Comparison of ENCODE assay signal across 11 cellular contexts in genomic region chr17:28944862-28945741, GRCh38. TPM values are rescaled to one million over a fixed set of nuclear protein-coding genes. Genes with fewer than 3 reads are reported as not detected.
DNase-seq lines count a peak whose midpoint lies in the region; ATAC-seq, FAIRE-seq and TF ChIP-seq lines count a peak whose summit lies in the region.
"Had no signal": no experiment of that assay in that cellular context is flagged by ENCODE, and none has a peak within 500 bp of the region (broad histone marks: within the 10 kb centered on the region; RNA-seq: fewer than 3 reads in every experiment).

No MANE protein-coding gene starts in this region.

- H3K18ac ChIP-seq in trophoblast cell (ENCODE audit: low read length) = no peak overlapping the region

- H3K79me2 ChIP-seq in Karpas-422 (ENCODE audit: low read length) = peaks cover 97% of the 10 kb centered on the region
- H3K79me2 ChIP-seq in trophoblast cell (ENCODE audit: control insufficient read depth, insufficient read depth, low read length, poor library complexity) = peaks cover 20% of the 10 kb centered on the region

- no peak overlapping the region for H3K27ac ChIP-seq in CD8-positive, alpha-beta memory T cell (ENCODE audit: low read depth, low read length)
- H3K27ac ChIP-seq in Karpas-422 (ENCODE audit: low read length) = peak overlapping the region; percentile 15; the same call in 1 of the 2 replicates
- no peak overlapping the region for H3K27ac ChIP-seq in trophoblast cell (ENCODE audit: low read depth, low read length)
- H3K27ac ChIP-seq in kidney (ENCODE audit: low read depth in 2 of 2, low read length in 2 of 2) = no peak overlapping the region

- peaks cover 3% of the 10 kb centered on the region for H3K36me3 ChIP-seq in CD8-positive, alpha-beta memory T cell (ENCODE audit: insufficient read depth, low read length)
- H3K36me3 ChIP-seq in Karpas-422 (ENCODE audit: insufficient read depth, low read length) (peaks cover 36% of the 10 kb centered on the region; the same call in 1 of the 2 replicates), trophoblast cell (ENCODE audit: control insufficient read depth in 1 of 2, insufficient read depth in 2 of 2, low read length in 2 of 2) (peaks cover 6 to 9% of the 10 kb centered on the region in 2 experiments), kidney (ENCODE audit: control insufficient read depth in 1 of 2, insufficient read depth in 2 of 2, low read length in 2 of 2) (peaks cover 0 to 4% of the 10 kb centered on the region in 2 donors)

- H3K27me3 Mint-ChIP-seq in CD8-positive, alpha-beta memory T cell = peaks cover 0 to 2% of the 10 kb centered on the region in 2 donors
- H3K27me3 Mint-ChIP-seq in central memory CD8-positive, alpha-beta T cell = no peaks in the 10 kb centered on the region

- H3K9me3 ChIP-seq in CD8-positive, alpha-beta memory T cell (ENCODE audit: low read length) = no peaks in the 10 kb centered on the region
- H3K9me3 ChIP-seq in Karpas-422 (ENCODE audit: low read length) = no peaks in the 10 kb centered on the region
- H3K9me3 ChIP-seq in trophoblast cell (ENCODE audit: insufficient read depth, low read depth, low read length) = no peaks in the 10 kb centered on the region
- no peaks in the 10 kb centered on the region for H3K9me3 ChIP-seq in kidney (ENCODE audit: control insufficient read depth in 1 of 2, low read length in 2 of 2)
- H3K9me3 ChIP-seq: HAP-1 had no signal

- no peak overlapping the region for H2BK120ac ChIP-seq in trophoblast cell (ENCODE audit: insufficient read depth, low read length, poor library complexity)

- H3K4me3 Mint-ChIP-seq in CD8-positive, alpha-beta memory T cell = peak overlapping the region; percentile 28 to 97 (median 56)
- H3K4me3 Mint-ChIP-seq in central memory CD8-positive, alpha-beta T cell = peak overlapping the region; percentile 56

- no peak for TF ChIP-seq CTCF in kidney (IDR thresholded peaks at IDR 0.05; ENCODE audit: borderline replicate concordance, extremely low read depth, insufficient read depth)

- H3K4ac ChIP-seq in trophoblast cell (ENCODE audit: low read depth, low read length) = peak overlapping the region; percentile 72

- H4K20me1 ChIP-seq in Karpas-422 (ENCODE audit: insufficient read depth, low read depth, low read length) = peaks cover 74% of the 10 kb centered on the region

- no peak overlapping the region for H4K12ac ChIP-seq in trophoblast cell (ENCODE audit: low read depth, low read length)

- no peak for ATAC-seq in central memory CD8-positive, alpha-beta T cell (replicated peaks; ENCODE audit: extremely low read depth, poor library complexity, severe bottlenecking)
- ATAC-seq in GM21515 (IDR thresholded peaks at IDR 0.05; ENCODE audit: unreplicated experiment) = no peak

- no peak for DNase-seq in CD8-positive, alpha-beta memory T cell
- DNase-seq in Karpas-422 (peak; percentile 59), trophoblast cell (no peak), kidney (no peak), NCI-H2029 (lab: John Stamatoyannopoulos, UW) (no peak)
- no peak for DNase-seq in central memory CD8-positive, alpha-beta T cell (ENCODE audit: low spot score in 2 of 2)
- no peak for DNase-seq in stimulated activated naive CD4-positive, alpha-beta T cell treated with Interleukin-2 at 50 U/mL for 16 hours (lab: John Stamatoyannopoulos, UW)
- DNase-seq: foreskin melanocyte, OCI-M1 had no signal

- no peak overlapping the region for H4K91ac ChIP-seq in trophoblast cell (ENCODE audit: low read depth, low read length)

- no peak overlapping the region for H2BK12ac ChIP-seq in trophoblast cell (ENCODE audit: low read length)

- H2AK5ac ChIP-seq in trophoblast cell (ENCODE audit: low read length) = no peak overlapping the region

- H3K4me3 ChIP-seq in CD8-positive, alpha-beta memory T cell (ENCODE audit: low read length) = no peak overlapping the region
- H3K4me3 ChIP-seq in Karpas-422 (ENCODE audit: low read length) (no peak overlapping the region), trophoblast cell (ENCODE audit: low read depth, low read length) (no peak overlapping the region), kidney (ENCODE audit: low read length in 2 of 2) (no peak overlapping the region)
- H3K4me3 ChIP-seq: HAP-1 had no signal

- intact Hi-C loops in kidney (cut with DNase I) = no loop called here

- CTCF ChIA-PET in CD8-positive, alpha-beta memory T cell (lab: Charles Lee) = interaction anchor here (1.0 to 2.3 kb wide), 5 partner anchors 9 to 218 kb away, joined by 3 to 10 read pairs (median 3); partner anchors contain the start of gene TLCD1

- H2AFZ ChIP-seq in Karpas-422 (ENCODE audit: low read length) (no peak overlapping the region), trophoblast cell (ENCODE audit: insufficient read depth, low read length, poor library complexity) (no peak overlapping the region)

- no peak overlapping the region for H3K23ac ChIP-seq in trophoblast cell (ENCODE audit: low read length)

- POLR2A ChIA-PET in CD8-positive, alpha-beta memory T cell (lab: Charles Lee) = interaction anchor here (1.1 to 1.5 kb wide), 4 partner anchors 8 to 19 kb away, joined by 3 to 7 read pairs (median 4); no protein-coding TSS in a partner anchor

- WGBS in trophoblast cell (ENCODE audit: extremely low coverage, insufficient coverage, insufficient read length) = no CpG with 5 or more reads among the region's 8 CpGs

- no peak overlapping the region for H4K8ac ChIP-seq in trophoblast cell (ENCODE audit: low read depth, low read length)

- H3K9me3 Mint-ChIP-seq in CD8-positive, alpha-beta memory T cell = no peaks in the 10 kb centered on the region
- H3K9me3 Mint-ChIP-seq in central memory CD8-positive, alpha-beta T cell = no peaks in the 10 kb centered on the region

- H3K14ac ChIP-seq in trophoblast cell (ENCODE audit: low read length) = no peak overlapping the region

- H3K4me2 ChIP-seq in Karpas-422 (ENCODE audit: low read depth, low read length, poor library complexity, severe bottlenecking) = peak overlapping the region; percentile 54
- H3K4me2 ChIP-seq in trophoblast cell (ENCODE audit: low read length) = no peak overlapping the region

- no peak for FAIRE-seq in kidney (lab: Jason Lieb, UNC)

- H3K27ac Mint-ChIP-seq in CD8-positive, alpha-beta memory T cell = peak overlapping the region; percentile 54 to 96 (median 94)
- peak overlapping the region; percentile 97 for H3K27ac Mint-ChIP-seq in central memory CD8-positive, alpha-beta T cell (ENCODE audit: low read depth)

- H3K9ac ChIP-seq in Karpas-422 (ENCODE audit: low read length) (peak overlapping the region; percentile 36; the same call in 1 of the 2 replicates), trophoblast cell (ENCODE audit: low read length) (no peak overlapping the region), kidney (ENCODE audit: low read length in 2 of 2) (no peak overlapping the region)

- H3K4me1 Mint-ChIP-seq in CD8-positive, alpha-beta memory T cell = peaks cover 73 to 81% (median 80%) of the 10 kb centered on the region in 3 donors
- peaks cover 60% of the 10 kb centered on the region for H3K4me1 Mint-ChIP-seq in central memory CD8-positive, alpha-beta T cell

- no peak overlapping the region for H2BK5ac ChIP-seq in trophoblast cell (ENCODE audit: low read depth, low read length, poor library complexity)

- peaks cover 77% of the 10 kb centered on the region for H3K4me1 ChIP-seq in CD8-positive, alpha-beta memory T cell (ENCODE audit: insufficient read depth, low read length)
- H3K4me1 ChIP-seq in Karpas-422 (ENCODE audit: low read length) (peaks cover 78% of the 10 kb centered on the region), trophoblast cell (ENCODE audit: control insufficient read depth in 1 of 2, insufficient read depth in 2 of 2, low read length in 2 of 2) (peaks cover 3% of the 10 kb centered on the region in 2 experiments), kidney (ENCODE audit: control insufficient read depth in 1 of 2, insufficient read depth in 1 of 2, low read depth in 1 of 2, low read length in 2 of 2) (peaks cover 20 to 25% of the 10 kb centered on the region in 2 donors)

- peaks cover 8% of the 10 kb centered on the region for H3K79me1 ChIP-seq in trophoblast cell (ENCODE audit: low read length)

- peaks cover 0 to 83% (median 16%) of the 10 kb centered on the region in 3 donors for H3K36me3 Mint-ChIP-seq in CD8-positive, alpha-beta memory T cell
- peaks cover 30% of the 10 kb centered on the region for H3K36me3 Mint-ChIP-seq in central memory CD8-positive, alpha-beta T cell (ENCODE audit: insufficient read depth)

- H3K27me3 ChIP-seq in CD8-positive, alpha-beta memory T cell (ENCODE audit: insufficient read depth, low read length, poor library complexity, severe bottlenecking) = no peaks in the 10 kb centered on the region
- no peaks in the 10 kb centered on the region for H3K27me3 ChIP-seq in Karpas-422 (ENCODE audit: low read length)
- H3K27me3 ChIP-seq in trophoblast cell (ENCODE audit: insufficient read depth, low read length) = no peaks in the 10 kb centered on the region

- H3K9me2 ChIP-seq in Karpas-422 (replicated peaks; ENCODE audit: insufficient read depth, low read length) = no peaks in the 10 kb centered on the region

RNA-seq across cellular contexts. Expression of gene PHF12, which starts 6.2 kb away (rescaled TPM):
- total RNA-seq in CD8-positive, alpha-beta memory T cell = 10 to 100 TPM; 58.1 to 62.1 TPM
- polyA plus RNA-seq in CD8-positive, alpha-beta memory T cell = 11.6 TPM
- total RNA-seq in Karpas-422 (2014; rRNA removed; shearing (Covaris generic); ENCODE audit: low replicate concordance) = 38.3 and 44.6 TPM in 2 replicates
- polyA plus RNA-seq in trophoblast cell (2013) = 18.5 and 19.8 TPM in 2 replicates
- 50.4 TPM for total RNA-seq in kidney
- 8.8 TPM for polyA plus RNA-seq in kidney (ENCODE audit: insufficient read depth, low read depth, low replicate concordance)

RNA-seq across cellular contexts. Expression of gene DHRS13, which starts 42.2 kb away (rescaled TPM):
- 10 to 100 TPM; 32.6 to 34.7 TPM for total RNA-seq in CD8-positive, alpha-beta memory T cell
- polyA plus RNA-seq in CD8-positive, alpha-beta memory T cell = 26.5 TPM
- total RNA-seq in Karpas-422 (2014; rRNA removed; shearing (Covaris generic); ENCODE audit: low replicate concordance) = 12.9 and 26.5 TPM in 2 replicates
- polyA plus RNA-seq in trophoblast cell (2013) = 11.2 and 11.4 TPM in 2 replicates
- total RNA-seq in kidney = 29.5 TPM
- polyA plus RNA-seq in kidney (ENCODE audit: insufficient read depth, low read depth, low replicate concordance) = 21.6 TPM

RNA-seq across cellular contexts. Expression of gene FLOT2, which starts 47.6 kb away (rescaled TPM):
- total RNA-seq in CD8-positive, alpha-beta memory T cell = 100 to 1,000 TPM; 113 to 115 TPM
- 268 TPM for polyA plus RNA-seq in CD8-positive, alpha-beta memory T cell
- 35.8 and 57.8 TPM in 2 replicates for total RNA-seq in Karpas-422 (2014; rRNA removed; shearing (Covaris generic); ENCODE audit: low replicate concordance)
- polyA plus RNA-seq in trophoblast cell (2013) = 54.6 and 58.2 TPM in 2 replicates
- 260 TPM for total RNA-seq in kidney
- polyA plus RNA-seq in kidney (ENCODE audit: insufficient read depth, low read depth, low replicate concordance) = 200 TPM
